Comparison of ENCODE assay signal across 1 cellular context in the genomic region with DNA sequence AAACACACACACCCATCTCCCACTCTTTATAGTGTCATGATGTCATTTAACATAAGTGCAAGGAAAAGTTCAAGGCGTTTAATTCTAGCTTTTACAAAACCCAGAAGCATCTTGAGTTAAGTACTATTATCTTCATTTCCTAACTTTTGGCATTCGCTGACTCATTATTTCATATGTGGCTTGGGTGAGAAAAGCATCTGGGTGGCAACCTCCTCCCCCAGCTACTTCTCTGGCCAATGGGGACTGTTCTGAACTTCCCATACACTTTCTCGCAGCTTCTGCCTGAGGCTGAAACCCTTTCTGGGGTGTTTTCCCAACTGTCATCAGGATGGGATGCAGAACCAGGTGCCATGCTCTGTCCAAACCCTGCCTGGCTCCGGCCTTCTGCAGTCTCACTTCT.
A peak's percentile ranks its signal among the peaks of the same experiment; 100 is the strongest.
TF ChIP-seq lines count a peak whose summit lies in the region.

No MANE protein-coding gene starts in this region.

TF ChIP-seq in GM12878, 131 proteins besides CTCF, POLR2A, EP300 and RAD21:
- TF ChIP-seq, protein P1, sequence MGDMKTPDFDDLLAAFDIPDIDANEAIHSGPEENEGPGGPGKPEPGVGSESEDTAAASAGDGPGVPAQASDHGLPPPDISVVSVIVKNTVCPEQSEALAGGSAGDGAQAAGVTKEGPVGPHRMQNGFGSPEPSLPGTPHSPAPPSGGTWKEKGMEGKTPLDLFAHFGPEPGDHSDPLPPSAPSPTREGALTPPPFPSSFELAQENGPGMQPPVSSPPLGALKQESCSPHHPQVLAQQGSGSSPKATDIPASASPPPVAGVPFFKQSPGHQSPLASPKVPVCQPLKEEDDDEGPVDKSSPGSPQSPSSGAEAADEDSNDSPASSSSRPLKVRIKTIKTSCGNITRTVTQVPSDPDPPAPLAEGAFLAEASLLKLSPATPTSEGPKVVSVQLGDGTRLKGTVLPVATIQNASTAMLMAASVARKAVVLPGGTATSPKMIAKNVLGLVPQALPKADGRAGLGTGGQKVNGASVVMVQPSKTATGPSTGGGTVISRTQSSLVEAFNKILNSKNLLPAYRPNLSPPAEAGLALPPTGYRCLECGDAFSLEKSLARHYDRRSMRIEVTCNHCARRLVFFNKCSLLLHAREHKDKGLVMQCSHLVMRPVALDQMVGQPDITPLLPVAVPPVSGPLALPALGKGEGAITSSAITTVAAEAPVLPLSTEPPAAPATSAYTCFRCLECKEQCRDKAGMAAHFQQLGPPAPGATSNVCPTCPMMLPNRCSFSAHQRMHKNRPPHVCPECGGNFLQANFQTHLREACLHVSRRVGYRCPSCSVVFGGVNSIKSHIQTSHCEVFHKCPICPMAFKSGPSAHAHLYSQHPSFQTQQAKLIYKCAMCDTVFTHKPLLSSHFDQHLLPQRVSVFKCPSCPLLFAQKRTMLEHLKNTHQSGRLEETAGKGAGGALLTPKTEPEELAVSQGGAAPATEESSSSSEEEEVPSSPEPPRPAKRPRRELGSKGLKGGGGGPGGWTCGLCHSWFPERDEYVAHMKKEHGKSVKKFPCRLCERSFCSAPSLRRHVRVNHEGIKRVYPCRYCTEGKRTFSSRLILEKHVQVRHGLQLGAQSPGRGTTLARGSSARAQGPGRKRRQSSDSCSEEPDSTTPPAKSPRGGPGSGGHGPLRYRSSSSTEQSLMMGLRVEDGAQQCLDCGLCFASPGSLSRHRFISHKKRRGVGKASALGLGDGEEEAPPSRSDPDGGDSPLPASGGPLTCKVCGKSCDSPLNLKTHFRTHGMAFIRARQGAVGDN (IDR thresholded peaks at IDR 0.05), result no peak
- TF ChIP-seq SUPT20H (IDR thresholded peaks at IDR 0.05; ENCODE audit: borderline replicate concordance, control insufficient read depth, low read depth, low read length) (no peak), IRF3 (IDR thresholded peaks at IDR 0.05) (no peak), SIX5 (IDR thresholded peaks at IDR 0.05; ENCODE audit: low read depth, low read length, severe bottlenecking) (no peak), TCF7 (IDR thresholded peaks at IDR 0.05; ENCODE audit: borderline replicate concordance) (no peak), IKZF1 (conservative IDR thresholded peaks at IDR 0.05) (0 out of 2 replicates have a peak, but pooled peaks have one; percentile 11)
- TF ChIP-seq, protein P2, sequence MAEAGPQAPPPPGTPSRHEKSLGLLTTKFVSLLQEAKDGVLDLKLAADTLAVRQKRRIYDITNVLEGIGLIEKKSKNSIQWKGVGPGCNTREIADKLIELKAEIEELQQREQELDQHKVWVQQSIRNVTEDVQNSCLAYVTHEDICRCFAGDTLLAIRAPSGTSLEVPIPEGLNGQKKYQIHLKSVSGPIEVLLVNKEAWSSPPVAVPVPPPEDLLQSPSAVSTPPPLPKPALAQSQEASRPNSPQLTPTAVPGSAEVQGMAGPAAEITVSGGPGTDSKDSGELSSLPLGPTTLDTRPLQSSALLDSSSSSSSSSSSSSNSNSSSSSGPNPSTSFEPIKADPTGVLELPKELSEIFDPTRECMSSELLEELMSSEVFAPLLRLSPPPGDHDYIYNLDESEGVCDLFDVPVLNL (IDR thresholded peaks at IDR 0.05; ENCODE audit: low read depth, low read length), result no peak
